ENCODE assay signal across 14 cellular contexts in genomic region chr5:127567026-127567768, GRCh38. TPM values are rescaled to one million over a fixed set of nuclear protein-coding genes. Genes with fewer than 3 reads are reported as not detected.
A peak's percentile ranks its signal among the peaks of the same experiment; 100 is the strongest.
DNase-seq lines count a peak whose midpoint lies in the region; ATAC-seq and TF ChIP-seq lines count a peak whose summit lies in the region.
"Had no signal": no experiment of that assay in that cellular context is flagged by ENCODE, and none has a peak within 500 bp of the region (broad histone marks: within the 10 kb centered on the region; RNA-seq: fewer than 3 reads in every experiment).

No MANE protein-coding gene starts in this region.

- peaks cover 8% of the 10 kb centered on the region; the same call in 1 of the 2 replicates for H3K4me1 ChIP-seq in MM.1S (ENCODE audit: low read length)
- H3K4me1 ChIP-seq: HAP-1 had no signal

- H2AFZ ChIP-seq in MM.1S (ENCODE audit: low read length): no peak overlapping the region

- H3F3A ChIP-seq in MM.1S (ENCODE audit: insufficient read depth, low read length): no peaks in the 10 kb centered on the region

- peak; percentile 46 for DNase-seq in GM13976 (ENCODE audit: low spot score)
- DNase-seq in Ammon's horn (ENCODE audit: low spot score): no peak
- no peak for DNase-seq in MM.1S
- DNase-seq in stimulated activated naive CD4-positive, alpha-beta T cell (lab: John Stamatoyannopoulos, UW): no peak
- DNase-seq: activated CD4-positive, alpha-beta T cell treated with anti-CD3 and anti-CD28 coated beads, Interleukin-2, amount 50 U/mL, for 48 hours; Calu3; left lung; NCI-H146; sigmoid colon had no signal

- H4K20me1 ChIP-seq in MM.1S (ENCODE audit: insufficient read depth, low read length): no peaks in the 10 kb centered on the region

- no peak overlapping the region for H3K27ac ChIP-seq in MM.1S (ENCODE audit: low read length)
- H3K27ac ChIP-seq: left lung, sigmoid colon had no signal

- no peak overlapping the region for H3K4me2 ChIP-seq in MM.1S (ENCODE audit: low read depth, low read length)

- no peaks in the 10 kb centered on the region for H3K9me2 ChIP-seq in MM.1S (replicated peaks; ENCODE audit: insufficient read depth, low read length)

- no peak for TF ChIP-seq CTCF in GM13976 (IDR thresholded peaks at IDR 0.05; ENCODE audit: borderline replicate concordance, control extremely low read depth, extremely low read depth, insufficient read depth, missing control alignments)
- no peak for TF ChIP-seq CTCF in MM.1S (IDR thresholded peaks at IDR 0.05; ENCODE audit: low read length)

- no peak overlapping the region for H3K4me3 ChIP-seq in MM.1S (ENCODE audit: low read length)
- H3K4me3 ChIP-seq: HAP-1, left lung, sigmoid colon had no signal

- no peaks in the 10 kb centered on the region for H3K36me3 ChIP-seq in MM.1S (replicated peaks; ENCODE audit: insufficient read depth, low read length)
- H3K36me3 ChIP-seq: HAP-1, left lung, sigmoid colon had no signal

- no peaks in the 10 kb centered on the region for H3K9me3 ChIP-seq in MM.1S (replicated peaks; ENCODE audit: insufficient read depth, low read length)
- H3K9me3 ChIP-seq: HAP-1, left lung, sigmoid colon had no signal

- ATAC-seq in GM19328 (IDR thresholded peaks at IDR 0.05; ENCODE audit: unreplicated experiment): peak; percentile 57
- peak; percentile 78 for ATAC-seq in HG02852 (IDR thresholded peaks at IDR 0.05; ENCODE audit: unreplicated experiment)
- peak; percentile 51 for ATAC-seq in HG03575 (IDR thresholded peaks at IDR 0.05; ENCODE audit: extremely low read depth, insufficient number of reproducible peaks, low FRiP score, unreplicated experiment)
- no peak for ATAC-seq in esophagus mucosa
- ATAC-seq: left lung had no signal

- H3K9ac ChIP-seq in MM.1S (ENCODE audit: low read length): no peak overlapping the region

- no peaks in the 10 kb centered on the region for H3K27me3 ChIP-seq in MM.1S (replicated peaks; ENCODE audit: insufficient read depth, low read length)
- H3K27me3 ChIP-seq: sigmoid colon had no signal

- H3K79me2 ChIP-seq in MM.1S (ENCODE audit: low read length): no peaks in the 10 kb centered on the region

- in situ Hi-C loops in GM13976 (cut with MboI; ENCODE audit: low sequenced_read_pairs, unreplicated experiment): loop anchor here (25.0 kb wide), 3 partner anchors 520 to 1545 kb away; partner anchors contain the start of gene SLC12A2

RNA-seq across cellular contexts. Expression of gene PRRC1, which starts 49.8 kb away (rescaled TPM):
- 31.2 TPM for total RNA-seq in esophagus mucosa
